26 cellular contexts compared by ENCODE assay signal in the genomic region with DNA sequence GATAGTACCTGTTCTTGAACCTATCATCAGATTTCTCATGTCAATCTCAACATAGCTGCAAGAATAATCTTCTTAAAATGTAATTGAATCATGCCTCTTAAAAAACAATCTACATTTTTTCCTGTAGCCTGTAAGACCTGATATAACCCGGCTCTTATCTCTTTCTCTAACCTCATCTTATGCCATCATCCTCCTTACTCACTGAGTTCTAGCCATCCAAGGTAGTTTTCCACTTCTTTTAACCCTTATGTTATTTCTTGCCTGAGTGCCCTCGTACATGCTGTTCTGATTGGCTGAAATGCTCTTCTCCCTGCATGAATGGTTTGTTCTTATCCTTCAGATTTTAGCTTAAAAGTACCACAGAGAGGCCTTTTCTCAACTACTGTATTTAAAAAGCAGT. TPM values are rescaled to one million over a fixed set of nuclear protein-coding genes. Genes with fewer than 3 reads are reported as not detected.
"Had no signal": no experiment of that assay in that cellular context is flagged by ENCODE, and none has a peak within 500 bp of the region (broad histone marks: within the 10 kb centered on the region; RNA-seq: fewer than 3 reads in every experiment).

No MANE protein-coding gene starts in this region.

- H3K4me3 ChIP-seq: esophagus squamous epithelium, heart right ventricle, lower lobe of right lung, neural progenitor cell, right lobe of liver, transverse colon had no signal

- H3K27ac ChIP-seq: epithelial cell of prostate, heart right ventricle, lower lobe of right lung, neural progenitor cell, right lobe of liver, transverse colon had no signal

- H3K4me1 ChIP-seq: right lobe of liver had no signal

- H3K4me2 ChIP-seq: neural progenitor cell had no signal

- H2AFZ ChIP-seq: neural progenitor cell had no signal

- H3K9ac ChIP-seq: neural progenitor cell had no signal

- ATAC-seq: activated CD4-positive, alpha-beta T cell treated with anti-CD3 and anti-CD28 coated beads for 36 hours; activated CD8-positive, alpha-beta memory T cell treated with anti-CD3 and anti-CD28 coated beads, Interleukin-2, amount 10 ng/mL, durations not matched to agents 7 days and 5 days; activated CD8-positive, alpha-beta T cell treated with anti-CD3 and anti-CD28 coated beads, Interleukin-2, amount 10 ng/mL, durations not matched to agents 7 days and 5 days; activated naive CD4-positive, alpha-beta T cell treated with anti-CD3 and anti-CD28 coated beads, Interleukin-2, amount 50 U/mL, for 72 hours; heart right ventricle; left lobe of liver; lower lobe of right lung; naive thymus-derived CD8-positive, alpha-beta T cell; right lobe of liver had no signal

- H3K36me3 ChIP-seq: neural progenitor cell had no signal

- H3K9me3 ChIP-seq: esophagus squamous epithelium, heart right ventricle, lower lobe of right lung, right lobe of liver, transverse colon had no signal

- DNase-seq: activated CD4-positive, alpha-beta T cell treated with anti-CD3 and anti-CD28 coated beads for 36 hours; activated CD4-positive, CD25-positive, alpha-beta regulatory T cell; activated CD8-positive, alpha-beta memory T cell treated with anti-CD3 and anti-CD28 coated beads, Interleukin-2, amount 10 ng/mL, durations not matched to agents 7 days and 5 days; activated CD8-positive, alpha-beta T cell treated with anti-CD3 and anti-CD28 coated beads, Interleukin-2, amount 10 ng/mL, durations not matched to agents 7 days and 5 days; activated naive CD4-positive, alpha-beta T cell; activated T-cell treated with anti-CD3 and anti-CD28 coated beads, Interleukin-2, amount 50 U/mL, for 48 hours; anterior cingulate cortex; dermis blood vessel endothelial cell; effector CD4-positive, alpha-beta T cell; esophagus squamous epithelium; foreskin melanocyte; heart right ventricle; kidney glomerular epithelial cell; lower lobe of right lung; mesenchymal stem cell; naive thymus-derived CD8-positive, alpha-beta T cell; occipital lobe; posterior cingulate gyrus; right lobe of liver; stimulated activated CD4-positive, alpha-beta T cell treated with anti-CD3 and anti-CD28 coated beads, Interleukin-2, amount 100 ng/mL, for 48 hours; stimulated activated naive CD4-positive, alpha-beta T cell treated with Interleukin-2 at 50 U/mL for 16 hours; transverse colon had no signal

- H3K27me3 ChIP-seq: esophagus squamous epithelium, heart right ventricle, neural progenitor cell, right lobe of liver, transverse colon had no signal

RNA-seq across cellular contexts. Expression of a gene that starts 58.6 kb away (rescaled TPM):
- polyA plus RNA-seq: naive thymus-derived CD8-positive, alpha-beta T cell had no signal
